In the genomic region with DNA sequence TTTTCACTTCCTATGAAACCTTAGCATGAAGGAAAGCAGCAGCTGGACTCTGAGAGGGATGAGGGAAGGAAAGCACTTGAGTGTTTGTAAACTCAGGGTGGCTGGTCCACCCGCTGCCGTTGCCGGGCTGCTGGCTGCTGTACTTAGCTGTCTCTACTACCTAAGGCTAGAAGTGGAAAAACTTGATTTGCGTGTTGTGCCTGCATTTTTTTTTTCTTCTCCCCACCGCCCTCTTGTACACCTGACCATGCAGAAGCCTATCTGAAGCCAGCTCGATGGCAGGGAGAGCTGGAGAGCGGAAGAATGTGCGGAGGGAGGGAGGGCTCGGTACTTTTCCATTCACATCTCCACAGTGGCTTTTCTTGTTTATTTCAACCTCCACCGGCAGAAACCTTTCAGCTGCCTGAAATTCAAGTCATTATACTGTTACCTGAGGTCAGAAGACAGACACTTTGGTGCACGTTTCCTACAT, we compare ENCODE assay signal across 8 cellular contexts. TPM values are rescaled to one million over a fixed set of nuclear protein-coding genes. Genes with fewer than 3 reads are reported as not detected.
DNase-seq lines count a peak whose midpoint lies in the region; TF ChIP-seq lines count a peak whose summit lies in the region.

No MANE protein-coding gene starts in this region.

- H3K4me3 Mint-ChIP-seq in activated CD4-positive, alpha-beta T cell treated with anti-CD3 and anti-CD28 coated beads, Interleukin-2, amount 10 ng/mL, durations not matched to agents 24 days and 14 days: peak overlapping the region; percentile 27
- peak overlapping the region; percentile 43 for H3K4me3 Mint-ChIP-seq in activated T-helper 1 cell treated with anti-CD3 and anti-CD28 coated beads, Interleukin-12 subunit alpha, Interleukin-12 subunit beta, Interleukin-2, Interleukin-4 antibody, amounts not matched to agents 30 ng/mL and 10 ng/mL and 1 ng/mL, durations not matched to agents 14 hours and 24 hours and 36 hours

- H3K4me3 ChIP-seq in subcutaneous abdominal adipose tissue (ENCODE audit: low read depth in 1 of 5, low read length in 5 of 5): peak overlapping the region in 2 of 5 donors; percentile 22 to 32

- H3K36me3 ChIP-seq in subcutaneous abdominal adipose tissue (ENCODE audit: control insufficient read depth in 5 of 5, insufficient read depth in 5 of 5, low read length in 5 of 5): no peaks in the 10 kb centered on the region

- TF ChIP-seq CTCF in GM13977 (IDR thresholded peaks at IDR 0.05; ENCODE audit: extremely low read depth, insufficient read depth, missing control alignments): no peak

- no peaks in the 10 kb centered on the region for H3K27me3 ChIP-seq in subcutaneous abdominal adipose tissue (ENCODE audit: control insufficient read depth in 5 of 5, insufficient read depth in 4 of 5, low read length in 5 of 5)

- peak; percentile 72 for DNase-seq in activated CD4-positive, alpha-beta T cell treated with anti-CD3 and anti-CD28 coated beads, Interleukin-2, amount 10 ng/mL, durations not matched to agents 24 days and 14 days
- DNase-seq in activated CD4-positive, alpha-beta T cell treated with anti-CD3 and anti-CD28 coated beads, Interleukin-2, amount 50 U/mL, for 1 hour: no peak
- DNase-seq in activated T-helper 1 cell treated with anti-CD3 and anti-CD28 coated beads, Interleukin-12 subunit alpha, Interleukin-12 subunit beta, Interleukin-2, Interleukin-4 antibody, amounts not matched to agents 30 ng/mL and 10 ng/mL and 1 ng/mL, durations not matched to agents 14 hours and 24 hours and 36 hours (ENCODE audit: low spot score): no peak
- DNase-seq in iris pigment epithelial cell (ENCODE audit: low read depth) (peak; percentile 49), posterior vena cava (ENCODE audit: low spot score) (no peak), GM13977 (ENCODE audit: low spot score) (no peak)
- DNase-seq in stimulated activated CD4-positive, alpha-beta T cell treated with anti-CD3 and anti-CD28 coated beads, Interleukin-2, amount 100 ng/mL, for 48 hours: no peak

- H3K27me3 Mint-ChIP-seq in activated CD4-positive, alpha-beta T cell treated with anti-CD3 and anti-CD28 coated beads, Interleukin-2, amount 10 ng/mL, durations not matched to agents 24 days and 14 days: no peaks in the 10 kb centered on the region
- H3K27me3 Mint-ChIP-seq in activated T-helper 1 cell treated with anti-CD3 and anti-CD28 coated beads, Interleukin-12 subunit alpha, Interleukin-12 subunit beta, Interleukin-2, Interleukin-4 antibody, amounts not matched to agents 30 ng/mL and 10 ng/mL and 1 ng/mL, durations not matched to agents 14 hours and 24 hours and 36 hours (ENCODE audit: insufficient read depth): no peaks in the 10 kb centered on the region

- H3K27ac ChIP-seq in subcutaneous abdominal adipose tissue (ENCODE audit: low read depth, low read length): peak overlapping the region; percentile 100

- no peaks in the 10 kb centered on the region for H3K9me3 ChIP-seq in subcutaneous abdominal adipose tissue (ENCODE audit: control insufficient read depth in 5 of 5, low read length in 5 of 5)

- H3K27ac Mint-ChIP-seq in activated CD4-positive, alpha-beta T cell treated with anti-CD3 and anti-CD28 coated beads, Interleukin-2, amount 10 ng/mL, durations not matched to agents 24 days and 14 days: peak overlapping the region; percentile 46
- H3K27ac Mint-ChIP-seq in activated T-helper 1 cell treated with anti-CD3 and anti-CD28 coated beads, Interleukin-12 subunit alpha, Interleukin-12 subunit beta, Interleukin-2, Interleukin-4 antibody, amounts not matched to agents 30 ng/mL and 10 ng/mL and 1 ng/mL, durations not matched to agents 14 hours and 24 hours and 36 hours: peak overlapping the region; percentile 65

- intact Hi-C loops in activated CD4-positive, alpha-beta T cell treated with anti-CD3 and anti-CD28 coated beads, Interleukin-2, amount 10 ng/mL, durations not matched to agents 24 days and 14 days (cut with micrococcal nuclease): no loop called here
- intact Hi-C loops in activated T-helper 1 cell treated with anti-CD3 and anti-CD28 coated beads, Interleukin-12 subunit alpha, Interleukin-12 subunit beta, Interleukin-2, Interleukin-4 antibody, amounts not matched to agents 30 ng/mL and 10 ng/mL and 1 ng/mL, durations not matched to agents 14 hours and 24 hours and 36 hours (cut with micrococcal nuclease): no loop called here
- intact Hi-C loops in posterior vena cava (cut with DNase I): loop anchor here in 1 of 2 donors (10.0 kb wide), 1 partner anchor 295 kb away; no protein-coding TSS in a partner anchor

- peaks cover 10% of the 10 kb centered on the region for H3K9me3 Mint-ChIP-seq in activated CD4-positive, alpha-beta T cell treated with anti-CD3 and anti-CD28 coated beads, Interleukin-2, amount 10 ng/mL, durations not matched to agents 24 days and 14 days
- H3K9me3 Mint-ChIP-seq in activated T-helper 1 cell treated with anti-CD3 and anti-CD28 coated beads, Interleukin-12 subunit alpha, Interleukin-12 subunit beta, Interleukin-2, Interleukin-4 antibody, amounts not matched to agents 30 ng/mL and 10 ng/mL and 1 ng/mL, durations not matched to agents 14 hours and 24 hours and 36 hours: peaks cover 10% of the 10 kb centered on the region

- in situ Hi-C loops in GM13977 (cut with MboI; ENCODE audit: low pct_unique_long_range_greater_than_20kb, low sequenced_read_pairs, unreplicated experiment): loop anchor here (25.0 kb wide), 1 partner anchor 162 kb away; no protein-coding TSS in a partner anchor

- no peaks in the 10 kb centered on the region for H3K36me3 Mint-ChIP-seq in activated CD4-positive, alpha-beta T cell treated with anti-CD3 and anti-CD28 coated beads, Interleukin-2, amount 10 ng/mL, durations not matched to agents 24 days and 14 days (ENCODE audit: low read depth)
- H3K36me3 Mint-ChIP-seq in activated T-helper 1 cell treated with anti-CD3 and anti-CD28 coated beads, Interleukin-12 subunit alpha, Interleukin-12 subunit beta, Interleukin-2, Interleukin-4 antibody, amounts not matched to agents 30 ng/mL and 10 ng/mL and 1 ng/mL, durations not matched to agents 14 hours and 24 hours and 36 hours (ENCODE audit: low read depth): peaks cover 12% of the 10 kb centered on the region

- peaks cover 61% of the 10 kb centered on the region for H3K4me1 Mint-ChIP-seq in activated CD4-positive, alpha-beta T cell treated with anti-CD3 and anti-CD28 coated beads, Interleukin-2, amount 10 ng/mL, durations not matched to agents 24 days and 14 days
- peaks cover 69% of the 10 kb centered on the region for H3K4me1 Mint-ChIP-seq in activated T-helper 1 cell treated with anti-CD3 and anti-CD28 coated beads, Interleukin-12 subunit alpha, Interleukin-12 subunit beta, Interleukin-2, Interleukin-4 antibody, amounts not matched to agents 30 ng/mL and 10 ng/mL and 1 ng/mL, durations not matched to agents 14 hours and 24 hours and 36 hours (ENCODE audit: low read depth)

- peaks cover 4 to 30% (median 15%) of the 10 kb centered on the region in 5 donors for H3K4me1 ChIP-seq in subcutaneous abdominal adipose tissue (ENCODE audit: control insufficient read depth in 5 of 5, insufficient read depth in 5 of 5, low read length in 5 of 5)

- H3K9ac ChIP-seq in subcutaneous abdominal adipose tissue (ENCODE audit: low read length in 5 of 5): no peak overlapping the region

RNA-seq across cellular contexts. Expression of gene BCL6, which starts 4.8 kb away (rescaled TPM):
- 41.7 and 51.7 TPM in 2 replicates for total RNA-seq in activated CD4-positive, alpha-beta T cell treated with anti-CD3 and anti-CD28 coated beads, Interleukin-2, amount 10 ng/mL, durations not matched to agents 24 days and 14 days
- 38.8 and 42.1 TPM in 2 replicates for total RNA-seq in activated T-helper 1 cell treated with anti-CD3 and anti-CD28 coated beads, Interleukin-12 subunit alpha, Interleukin-12 subunit beta, Interleukin-2, Interleukin-4 antibody, amounts not matched to agents 30 ng/mL and 10 ng/mL and 1 ng/mL, durations not matched to agents 14 hours and 24 hours and 36 hours
- 100 to 1,000 TPM in 1 of 2 donors, 10 to 100 TPM in 1; 87.7 to 143 TPM for total RNA-seq in posterior vena cava

RNA-seq across cellular contexts. Expression of gene RTP2, which starts 47.7 kb away (rescaled TPM):
- total RNA-seq in activated CD4-positive, alpha-beta T cell treated with anti-CD3 and anti-CD28 coated beads, Interleukin-2, amount 10 ng/mL, durations not matched to agents 24 days and 14 days: not detected in 2 replicates
- not detected in 2 replicates for total RNA-seq in activated T-helper 1 cell treated with anti-CD3 and anti-CD28 coated beads, Interleukin-12 subunit alpha, Interleukin-12 subunit beta, Interleukin-2, Interleukin-4 antibody, amounts not matched to agents 30 ng/mL and 10 ng/mL and 1 ng/mL, durations not matched to agents 14 hours and 24 hours and 36 hours
- total RNA-seq in posterior vena cava: not detected

Comparison
In these comparisons a context has a peak if more than half of its experiments do, and no peak if none do; other contexts are left out.
1. DNase-seq: peak in activated CD4-positive, alpha-beta T cell treated with anti-CD3 and anti-CD28 coated beads, Interleukin-2, amount 10 ng/mL, durations not matched to agents 24 days and 14 days (single experiment) and iris pigment epithelial cell (single experiment); none in activated CD4-positive, alpha-beta T cell treated with anti-CD3 and anti-CD28 coated beads, Interleukin-2, amount 50 U/mL, for 1 hour (single experiment), activated T-helper 1 cell treated with anti-CD3 and anti-CD28 coated beads, Interleukin-12 subunit alpha, Interleukin-12 subunit beta, Interleukin-2, Interleukin-4 antibody, amounts not matched to agents 30 ng/mL and 10 ng/mL and 1 ng/mL, durations not matched to agents 14 hours and 24 hours and 36 hours (single experiment), posterior vena cava (single experiment), stimulated activated CD4-positive, alpha-beta T cell treated with anti-CD3 and anti-CD28 coated beads, Interleukin-2, amount 100 ng/mL, for 48 hours (0 of 2) and GM13977 (single experiment).